In the genomic region with DNA sequence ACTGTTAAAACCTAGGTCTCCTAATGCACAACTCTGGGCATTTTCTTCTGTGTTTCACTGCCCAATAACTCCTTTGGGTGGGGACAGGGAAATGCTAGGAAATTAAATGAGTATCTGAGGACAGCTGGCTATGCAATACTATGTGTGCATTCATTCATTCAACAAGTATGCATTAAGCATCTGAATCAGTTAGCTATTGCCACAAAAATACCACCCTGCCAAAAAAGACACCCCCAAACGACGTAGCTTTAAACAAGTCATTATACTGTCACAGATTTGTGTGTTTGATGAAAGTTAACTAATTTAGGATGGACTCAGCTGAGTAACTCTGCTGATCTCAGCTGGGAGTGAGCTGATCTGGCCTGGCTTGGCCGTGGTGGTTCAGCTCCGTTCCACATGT, we compare ENCODE assay signal across 1 cellular context.
TF ChIP-seq lines count a peak whose summit lies in the region.

No MANE protein-coding gene starts in this region.

TF ChIP-seq in A549, 52 proteins besides CTCF, POLR2A, EP300 and RAD21 (continued from another document):
- TF ChIP-seq FOSB (CRISPR knock-in tag; IDR thresholded peaks at IDR 0.05) = no peak
- TF ChIP-seq MAFK (IDR thresholded peaks at IDR 0.05; ENCODE audit: partially characterized antibody) = no peak
- no peak for TF ChIP-seq HOXB13 (CRISPR knock-in tag; IDR thresholded peaks at IDR 0.05; ENCODE audit: low read depth)
- no peak for TF ChIP-seq PHF8 (IDR thresholded peaks at IDR 0.05; ENCODE audit: borderline replicate concordance, low read depth)
- TF ChIP-seq ZNF302 (CRISPR knock-in tag; IDR thresholded peaks at IDR 0.05) = no peak
- no peak for TF ChIP-seq HOXB5 (CRISPR knock-in tag; IDR thresholded peaks at IDR 0.05)
